Comparison of ENCODE assay signal across 15 cellular contexts in genomic region chr19:10885241-10886169, GRCh38. TPM values are rescaled to one million over a fixed set of nuclear protein-coding genes. Genes with fewer than 3 reads are reported as not detected.
DNase-seq lines count a peak whose midpoint lies in the region; ATAC-seq and TF ChIP-seq lines count a peak whose summit lies in the region.
"Had no signal": no experiment of that assay in that cellular context is flagged by ENCODE, and none has a peak within 500 bp of the region (broad histone marks: within the 10 kb centered on the region; RNA-seq: fewer than 3 reads in every experiment).

No MANE protein-coding gene starts in this region.

- peaks cover 32% of the 10 kb centered on the region for H3K4me1 Mint-ChIP-seq in HFFc6 (ENCODE audit: low read depth)
- H3K4me1 Mint-ChIP-seq in mesothelial cell of epicardium: peaks cover 27% of the 10 kb centered on the region
- H3K4me1 Mint-ChIP-seq in stimulated activated effector memory CD8-positive, alpha-beta T cell treated with anti-CD3 and anti-CD28 coated beads, Interleukin-12 subunit alpha, Interleukin-12 subunit beta, amount 100 ng/mL, for 72 hours: peaks cover 14% of the 10 kb centered on the region

- no peaks in the 10 kb centered on the region for H3K36me3 ChIP-seq in HAP-1 (replicated peaks)
- H3K36me3 ChIP-seq: lower lobe of right lung, tibial nerve had no signal

- H3K4me3 ChIP-seq in HAP-1: no peak overlapping the region
- H3K4me3 ChIP-seq: lower lobe of right lung, MG63, tibial nerve had no signal

- H3K4me3 Mint-ChIP-seq in HFFc6 (peak overlapping the region; percentile 54; the same call in 1 of the 2 replicates), mesothelial cell of epicardium (no peak overlapping the region)
- no peak overlapping the region for H3K4me3 Mint-ChIP-seq in stimulated activated effector memory CD8-positive, alpha-beta T cell treated with anti-CD3 and anti-CD28 coated beads, Interleukin-12 subunit alpha, Interleukin-12 subunit beta, amount 100 ng/mL, for 72 hours
- H3K4me3 Mint-ChIP-seq: activated CD8-positive, alpha-beta T cell treated with anti-CD3 and anti-CD28 coated beads for 36 hours had no signal

- TF ChIP-seq CTCF in HFFc6 (IDR thresholded peaks at IDR 0.05): no peak
- no peak for TF ChIP-seq CTCF in mesothelial cell of epicardium (IDR thresholded peaks at IDR 0.05; ENCODE audit: unreplicated experiment)

- H3K9me3 ChIP-seq in HAP-1: no peaks in the 10 kb centered on the region
- H3K9me3 ChIP-seq: lower lobe of right lung, MG63, tibial nerve had no signal

- peaks cover 21% of the 10 kb centered on the region for H3K4me1 ChIP-seq in HAP-1
- H3K4me1 ChIP-seq: lower lobe of right lung had no signal

- H3K36me3 Mint-ChIP-seq in HFFc6 (ENCODE audit: low read depth) (no peaks in the 10 kb centered on the region), mesothelial cell of epicardium (no peaks in the 10 kb centered on the region)
- H3K36me3 Mint-ChIP-seq in stimulated activated effector memory CD8-positive, alpha-beta T cell treated with anti-CD3 and anti-CD28 coated beads, Interleukin-12 subunit alpha, Interleukin-12 subunit beta, amount 100 ng/mL, for 72 hours: peaks cover 8% of the 10 kb centered on the region

- no peak for DNase-seq in HFFc6
- DNase-seq in astrocyte of the hippocampus (ENCODE audit: low read depth, low spot score): peak; percentile 33
- no peak for DNase-seq in mesothelial cell of epicardium (ENCODE audit: low spot score in 2 of 2, unreplicated experiment in 2 of 2)
- no peak for DNase-seq in stimulated activated effector memory CD8-positive, alpha-beta T cell treated with anti-CD3 and anti-CD28 coated beads, Interleukin-12 subunit alpha, Interleukin-12 subunit beta, amount 100 ng/mL, for 72 hours (ENCODE audit: low spot score in 2 of 2)
- no peak for DNase-seq in T-helper 1 cell
- no peak for DNase-seq in HAP-1 (ENCODE audit: low spot score in 2 of 2)
- DNase-seq in NCI-H187 (lab: John Stamatoyannopoulos, UW): no peak
- no peak for DNase-seq in NK-92 treated with Interleukin-12 subunit alpha and Interleukin-12 subunit beta, amount 100 ng/mL, for 24 hours (lab: John Stamatoyannopoulos, UW)
- DNase-seq: activated CD8-positive, alpha-beta T cell treated with anti-CD3 and anti-CD28 coated beads for 36 hours; C1 segment of cervical spinal cord; central memory CD4-positive, alpha-beta T cell; lower lobe of right lung; MG63; NCI-H1694 treated with DMSO at 0.1 percent for 48 hours had no signal

- H3K27me3 Mint-ChIP-seq in HFFc6 (ENCODE audit: insufficient read depth) (peaks cover 3% of the 10 kb centered on the region), mesothelial cell of epicardium (ENCODE audit: low read depth) (no peaks in the 10 kb centered on the region)
- H3K27me3 Mint-ChIP-seq: activated CD8-positive, alpha-beta T cell treated with anti-CD3 and anti-CD28 coated beads for 36 hours had no signal

- no peaks in the 10 kb centered on the region for H3K27me3 ChIP-seq in HAP-1 (ENCODE audit: low read depth)
- H3K27me3 ChIP-seq: MG63, tibial nerve had no signal

- ATAC-seq in stimulated activated effector memory CD8-positive, alpha-beta T cell treated with anti-CD3 and anti-CD28 coated beads, Interleukin-12 subunit alpha, Interleukin-12 subunit beta, amount 100 ng/mL, for 72 hours: no peak
- ATAC-seq: activated CD8-positive, alpha-beta T cell treated with anti-CD3 and anti-CD28 coated beads for 36 hours; lower lobe of right lung had no signal

- no peaks in the 10 kb centered on the region for H3K9me3 Mint-ChIP-seq in HFFc6
- no peaks in the 10 kb centered on the region for H3K9me3 Mint-ChIP-seq in mesothelial cell of epicardium
- H3K9me3 Mint-ChIP-seq in stimulated activated effector memory CD8-positive, alpha-beta T cell treated with anti-CD3 and anti-CD28 coated beads, Interleukin-12 subunit alpha, Interleukin-12 subunit beta, amount 100 ng/mL, for 72 hours: no peaks in the 10 kb centered on the region
- H3K9me3 Mint-ChIP-seq: activated CD8-positive, alpha-beta T cell treated with anti-CD3 and anti-CD28 coated beads for 36 hours had no signal

- in situ Hi-C loops in HAP-1 (cut with MboI; ENCODE audit: low sequenced_read_pairs): no loop called here

- H3K27ac Mint-ChIP-seq in HFFc6 (peak overlapping the region; percentile 82), mesothelial cell of epicardium (peak overlapping the region; percentile 91)
- peak overlapping the region; percentile 10 for H3K27ac Mint-ChIP-seq in stimulated activated effector memory CD8-positive, alpha-beta T cell treated with anti-CD3 and anti-CD28 coated beads, Interleukin-12 subunit alpha, Interleukin-12 subunit beta, amount 100 ng/mL, for 72 hours
- H3K27ac Mint-ChIP-seq: activated CD8-positive, alpha-beta T cell treated with anti-CD3 and anti-CD28 coated beads for 36 hours had no signal

RNA-seq across cellular contexts. Expression of gene CARM1, which starts 14.2 kb away (rescaled TPM):
- total RNA-seq in HFFc6 (2021; fragmentation: NEBNext Ultra II Directional; extraction: Animal tissue kit (Norgen Biotek cat#: 25700)): 10 to 100 TPM; 67.2 to 82.1 (median 76.8) TPM
- 71.4 to 78.0 TPM (median 76.4 TPM) in 3 replicates for total RNA-seq in mesothelial cell of epicardium

RNA-seq across cellular contexts. Expression of gene C19orf38, which starts 37.3 kb away (rescaled TPM):
- total RNA-seq in HFFc6 (2021; fragmentation: NEBNext Ultra II Directional; extraction: Animal tissue kit (Norgen Biotek cat#: 25700)): under 1 TPM in 2 of 6 experiments, not detected in 4; 0.40 to 0.71 TPM
- 2.0 to 2.5 TPM (median 2.3 TPM) in 3 replicates for total RNA-seq in mesothelial cell of epicardium

RNA-seq across cellular contexts. Expression of gene YIPF2, which starts 42.9 kb away (rescaled TPM):
- 100 to 1,000 TPM in 1 of 6 experiments, 10 to 100 TPM in 5; 78.7 to 105 (median 83.3) TPM for total RNA-seq in HFFc6 (2021; fragmentation: NEBNext Ultra II Directional; extraction: Animal tissue kit (Norgen Biotek cat#: 25700))
- 62.8 to 66.2 TPM (median 64.4 TPM) in 3 replicates for total RNA-seq in mesothelial cell of epicardium

RNA-seq across cellular contexts. Expression of gene TIMM29, which starts 43.1 kb away (rescaled TPM):
- total RNA-seq in HFFc6 (2021; fragmentation: NEBNext Ultra II Directional; extraction: Animal tissue kit (Norgen Biotek cat#: 25700)): 10 to 100 TPM; 18.0 to 25.0 (median 20.6) TPM
- total RNA-seq in mesothelial cell of epicardium: 25.5 to 31.5 TPM (median 26.8 TPM) in 3 replicates

RNA-seq across cellular contexts. Expression of gene TMED1, which starts 49.5 kb away (rescaled TPM):
- 10 to 100 TPM; 42.8 to 65.0 (median 48.1) TPM for total RNA-seq in HFFc6 (2021; fragmentation: NEBNext Ultra II Directional; extraction: Animal tissue kit (Norgen Biotek cat#: 25700))
- 30.0 to 35.0 TPM (median 30.9 TPM) in 3 replicates for total RNA-seq in mesothelial cell of epicardium

Comparison
In these comparisons a context has a peak if more than half of its experiments do, and no peak if none do; other contexts are left out.
1. H3K27ac Mint-ChIP-seq: peak in every context shown above with its lines; median percentile 91 in mesothelial cell of epicardium; 82 in HFFc6; 10 in stimulated activated effector memory CD8-positive, alpha-beta T cell treated with anti-CD3 and anti-CD28 coated beads, Interleukin-12 subunit alpha, Interleukin-12 subunit beta, amount 100 ng/mL, for 72 hours.